Comparison of ENCODE assay signal across 22 cellular contexts in genomic region chr10:86234102-86234501, GRCh38.
"Had no signal": no experiment of that assay in that cellular context is flagged by ENCODE, and none has a peak within 500 bp of the region (broad histone marks: within the 10 kb centered on the region; RNA-seq: fewer than 3 reads in every experiment).

No MANE protein-coding gene starts in this region.

- ATAC-seq: activated CD4-positive, alpha-beta T cell treated with anti-CD3 and anti-CD28 coated beads for 36 hours; activated T-cell treated with anti-CD3 and anti-CD28 coated beads, Interleukin-2, amount 50 U/mL, for 72 hours; body of pancreas; foreskin keratinocyte; mucosa of descending colon; naive thymus-derived CD4-positive, alpha-beta T cell had no signal

- DNase-seq: activated CD4-positive, alpha-beta memory T cell treated with anti-CD3 and anti-CD28 coated beads for 36 hours; activated CD4-positive, alpha-beta T cell treated with anti-CD3 and anti-CD28 coated beads for 36 hours; activated gamma-delta T cell treated with Interleukin-2 at 50 U/mL for 16 hours; activated T-cell treated with anti-CD3 and anti-CD28 coated beads, Interleukin-2, amount 50 U/mL, for 72 hours; amniotic stem cell; body of pancreas; cortex of kidney; effector memory CD4-positive, alpha-beta T cell; foreskin keratinocyte; glutamatergic neuron; hypothalamus; left ventricle myocardium inferior; mucosa of descending colon; naive thymus-derived CD4-positive, alpha-beta T cell; stimulated activated CD4-positive, alpha-beta T cell treated with anti-CD3 and anti-CD28 coated beads, Interleukin-15, amount 100 ng/mL, for 24 hours; stimulated activated CD4-positive, alpha-beta T cell treated with anti-CD3 and anti-CD28 coated beads, Interleukin-4, amount 100 ng/mL, for 1 hour; stimulated activated naive CD4-positive, alpha-beta T cell had no signal

- H3K36me3 ChIP-seq: left ventricle myocardium inferior, right atrium auricular region, tibial nerve, vagina had no signal

- H3K4me3 ChIP-seq: body of pancreas, left ventricle myocardium inferior, mucosa of descending colon, right atrium auricular region, skin epidermis, tibial nerve, vagina had no signal

- H3K27ac ChIP-seq: body of pancreas, foreskin keratinocyte, left ventricle myocardium inferior, right atrium auricular region, skin epidermis, tibial nerve, vagina, VCaP had no signal

- H3K9me3 ChIP-seq: left ventricle myocardium inferior, right atrium auricular region, vagina had no signal

- H3K4me1 ChIP-seq: body of pancreas, foreskin keratinocyte, left ventricle myocardium inferior, right atrium auricular region, vagina had no signal
